Comparison of ENCODE assay signal across 1 cellular context in genomic region chr19:47240996-47241918, GRCh38.
TF ChIP-seq lines count a peak whose summit lies in the region.

No MANE protein-coding gene starts in this region.

TF ChIP-seq in HEK293T, 16 proteins besides CTCF, POLR2A, EP300 and RAD21:
- TF ChIP-seq, protein P1, sequence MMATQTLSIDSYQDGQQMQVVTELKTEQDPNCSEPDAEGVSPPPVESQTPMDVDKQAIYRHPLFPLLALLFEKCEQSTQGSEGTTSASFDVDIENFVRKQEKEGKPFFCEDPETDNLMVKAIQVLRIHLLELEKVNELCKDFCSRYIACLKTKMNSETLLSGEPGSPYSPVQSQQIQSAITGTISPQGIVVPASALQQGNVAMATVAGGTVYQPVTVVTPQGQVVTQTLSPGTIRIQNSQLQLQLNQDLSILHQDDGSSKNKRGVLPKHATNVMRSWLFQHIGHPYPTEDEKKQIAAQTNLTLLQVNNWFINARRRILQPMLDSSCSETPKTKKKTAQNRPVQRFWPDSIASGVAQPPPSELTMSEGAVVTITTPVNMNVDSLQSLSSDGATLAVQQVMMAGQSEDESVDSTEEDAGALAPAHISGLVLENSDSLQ (IDR thresholded peaks at IDR 0.05), result peak; percentile 52
- no peak for TF ChIP-seq ELF4 (IDR thresholded peaks at IDR 0.05)
